In the genomic region with DNA sequence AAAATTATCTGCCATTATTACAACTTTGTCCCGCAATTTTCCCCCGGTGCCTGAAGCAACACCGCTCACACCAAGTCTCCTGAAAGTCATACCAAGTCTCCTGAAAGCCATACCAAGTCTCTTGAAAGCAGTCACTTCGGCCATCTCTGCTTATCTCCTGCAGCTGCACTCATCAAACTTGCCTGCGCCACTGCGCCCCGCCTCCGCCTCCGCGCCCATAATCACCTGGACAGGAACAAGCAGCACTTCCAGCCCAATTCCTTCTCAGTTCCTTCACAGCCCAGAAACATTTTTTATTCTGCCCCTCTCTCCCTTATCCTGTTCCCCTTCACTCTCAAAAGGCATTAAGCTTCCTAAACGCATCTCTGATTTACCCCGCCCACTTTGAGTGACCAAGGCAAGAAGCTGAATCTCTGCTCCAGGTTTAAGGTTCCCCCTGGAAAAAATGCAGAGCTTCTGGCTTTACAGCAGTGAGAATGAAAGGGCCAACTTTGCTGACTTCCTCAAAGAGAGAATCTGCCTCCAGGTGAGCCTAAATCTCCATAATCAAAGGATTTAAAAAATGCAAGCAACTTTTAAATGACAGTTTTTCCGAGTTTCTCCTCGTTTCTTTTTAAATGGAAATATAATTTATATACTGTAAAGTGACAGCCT, we compare ENCODE assay signal across 20 cellular contexts. TPM values are rescaled to one million over a fixed set of nuclear protein-coding genes. Genes with fewer than 3 reads are reported as not detected.
A peak's percentile ranks its signal among the peaks of the same experiment; 100 is the strongest.
DNase-seq lines count a peak whose midpoint lies in the region; ATAC-seq, FAIRE-seq and TF ChIP-seq lines count a peak whose summit lies in the region.
"Had no signal": no experiment of that assay in that cellular context is flagged by ENCODE, and none has a peak within 500 bp of the region (broad histone marks: within the 10 kb centered on the region; RNA-seq: fewer than 3 reads in every experiment).

No MANE protein-coding gene starts in this region.

- peaks cover under 1% of the 10 kb centered on the region for H3K27me3 Mint-ChIP-seq in MCF 10A (ENCODE audit: insufficient read depth, unreplicated experiment)
- peaks cover 39% of the 10 kb centered on the region for H3K27me3 Mint-ChIP-seq in activated CD4-positive, alpha-beta T cell treated with anti-CD3 and anti-CD28 coated beads for 36 hours

- no peak overlapping the region for H2BK15ac ChIP-seq in H1 (ENCODE audit: low read length)
- H2BK15ac ChIP-seq in mesendoderm (replicated peaks; ENCODE audit: low read depth), result no peak overlapping the region

- no peak overlapping the region for H2BK20ac ChIP-seq in H1 (ENCODE audit: low read length)

- H3K14ac ChIP-seq in H1 (ENCODE audit: insufficient read length), result no peak overlapping the region

- H4K5ac ChIP-seq in H1 (ENCODE audit: insufficient read length, low read depth, low read length) (no peak overlapping the region), mesendoderm (ENCODE audit: low read length) (no peak overlapping the region)

- no peak for ATAC-seq in activated CD4-positive, alpha-beta T cell treated with anti-CD3 and anti-CD28 coated beads for 36 hours
- ATAC-seq: Panc1, Right ventricle myocardium inferior had no signal

- TF ChIP-seq EP300 in H1 (IDR thresholded peaks at IDR 0.05; ENCODE audit: borderline replicate concordance in 1 of 2, low read depth in 2 of 2, low read length in 2 of 2), result no peak
- no peak for TF ChIP-seq EP300 in suprapubic skin (IDR thresholded peaks at IDR 0.05)

- H2BK120ac ChIP-seq in H1 (replicated peaks; ENCODE audit: low read depth, low read length) (no peak overlapping the region), mesendoderm (ENCODE audit: low read depth, low read length) (no peak overlapping the region)

- no peaks in the 10 kb centered on the region for H3K79me2 ChIP-seq in H1 (ENCODE audit: control insufficient read depth in 1 of 2, insufficient read depth in 2 of 2, low read length in 2 of 2)
- no peaks in the 10 kb centered on the region for H3K79me2 ChIP-seq in mesendoderm (ENCODE audit: control insufficient read depth, insufficient read depth, low read length)

- peaks cover 6% of the 10 kb centered on the region for H3K9me3 Mint-ChIP-seq in MCF 10A (ENCODE audit: unreplicated experiment)
- H3K9me3 Mint-ChIP-seq in activated CD4-positive, alpha-beta T cell treated with anti-CD3 and anti-CD28 coated beads for 36 hours (ENCODE audit: low read depth), result no peaks in the 10 kb centered on the region

- TF ChIP-seq POLR2A in breast epithelium (IDR thresholded peaks at IDR 0.05) (no peak), H1 (IDR thresholded peaks at IDR 0.05; ENCODE audit: control extremely low read depth in 1 of 2, low read depth in 2 of 2, low read length in 2 of 2) (no peak), suprapubic skin (IDR thresholded peaks at IDR 0.05) (no peak)

- H3K4me1 ChIP-seq in breast epithelium (no peaks in the 10 kb centered on the region), H1 (replicated peaks in 1 of 4; ENCODE audit: control insufficient read depth in 3 of 4, insufficient read depth in 4 of 4, low read length in 3 of 4) (peaks cover 0 to 15% (median 5%) of the 10 kb centered on the region in 4 experiments; a peak in 6 of 7 replicates), mesendoderm (ENCODE audit: control insufficient read depth, low read depth, low read length) (no peaks in the 10 kb centered on the region), suprapubic skin (no peaks in the 10 kb centered on the region)
- H3K4me1 ChIP-seq: BLaER1 treated with 17β-estradiol and CSF1 and Interleukin-3, amounts not matched to agents 10 nM and 100 nM had no signal

- H3K4me1 Mint-ChIP-seq in MCF 10A (ENCODE audit: insufficient read depth, unreplicated experiment), result peaks cover 6% of the 10 kb centered on the region
- H3K4me1 Mint-ChIP-seq in activated CD4-positive, alpha-beta T cell treated with anti-CD3 and anti-CD28 coated beads for 36 hours, result no peaks in the 10 kb centered on the region

- H3K23me2 ChIP-seq in H1 (ENCODE audit: low read depth, low read length), result no peaks in the 10 kb centered on the region

- no peaks in the 10 kb centered on the region for H3K36me3 Mint-ChIP-seq in MCF 10A (ENCODE audit: insufficient read depth, unreplicated experiment)
- H3K36me3 Mint-ChIP-seq in activated CD4-positive, alpha-beta T cell treated with anti-CD3 and anti-CD28 coated beads for 36 hours (ENCODE audit: low read depth), result no peaks in the 10 kb centered on the region

- DNase-seq in MCF 10A (ENCODE audit: unreplicated experiment) (no peak), breast epithelium (ENCODE audit: low spot score in 2 of 2) (no peak), H1 (ENCODE audit: low read depth in 1 of 2, low spot score in 2 of 2) (peak in 1 of 2 experiments; percentile 46), mesendoderm (no peak), RPMI8226 (no peak), C1 segment of cervical spinal cord (lab: John Stamatoyannopoulos, UW) (no peak), suprapubic skin (ENCODE audit: low spot score in 2 of 2) (no peak)
- DNase-seq in activated CD4-positive, alpha-beta T cell treated with anti-CD3 and anti-CD28 coated beads for 36 hours, result no peak
- DNase-seq: DMS79 treated with DMSO at 0.1 percent for 48 hours, GDM1, KBM-7, NCI-H146, NCI-H2081 treated with DMSO at 0.1 percent for 48 hours, NCI-H510A treated with DMSO at 0.1 percent for 48 hours had no signal

- H3K36me3 ChIP-seq in breast epithelium (no peaks in the 10 kb centered on the region), H1 (ENCODE audit: control insufficient read depth in 2 of 4, insufficient read depth in 4 of 4, low read length in 3 of 4) (no peaks in the 10 kb centered on the region), mesendoderm (ENCODE audit: control insufficient read depth, insufficient read depth, low read length) (no peaks in the 10 kb centered on the region), suprapubic skin (no peaks in the 10 kb centered on the region)
- H3K36me3 ChIP-seq: BLaER1 treated with 17β-estradiol and CSF1 and Interleukin-3, amounts not matched to agents 10 nM and 100 nM had no signal

- no TSS peak for BruUV-seq in MCF 10A (replicated peaks; lab: Mats Ljungman, UMichigan)

- peak overlapping the region; percentile 13 for H3K4me3 Mint-ChIP-seq in MCF 10A (ENCODE audit: unreplicated experiment)
- H3K4me3 Mint-ChIP-seq in activated CD4-positive, alpha-beta T cell treated with anti-CD3 and anti-CD28 coated beads for 36 hours, result no peak overlapping the region

- intact Hi-C loops in MCF 10A (cut with micrococcal nuclease), result no loop called here
- intact Hi-C loops in breast epithelium (cut with DNase I; ENCODE audit: low total_unique reads), result no loop called here
- intact Hi-C loops in activated CD4-positive, alpha-beta T cell treated with anti-CD3 and anti-CD28 coated beads for 36 hours (cut with DNase I, micrococcal nuclease), result no loop called here

- H3K27me3 ChIP-seq in breast epithelium (peaks cover 0 to 53% of the 10 kb centered on the region in 2 donors), H1 (replicated peaks in 1 of 4; ENCODE audit: control insufficient read depth in 3 of 4, extremely low read depth in 1 of 4, insufficient read depth in 3 of 4, low read length in 3 of 4) (peaks cover 0 to 9% (median 5%) of the 10 kb centered on the region in 4 experiments; a peak in 5 of 7 replicates), mesendoderm (ENCODE audit: insufficient read depth, low read length, poor library complexity) (no peaks in the 10 kb centered on the region), suprapubic skin (peaks cover 26% of the 10 kb centered on the region)

- no peak for TF ChIP-seq RAD21 in H1 (IDR thresholded peaks at IDR 0.05 in 1 of 2, conservative IDR thresholded peaks at IDR 0.05 in 1 of 2; ENCODE audit: low read depth in 2 of 2, low read length in 2 of 2)

- FAIRE-seq in H1 (lab: Jason Lieb, UNC), result peak; percentile 63
- FAIRE-seq: GM12878 had no signal

- H3K9ac ChIP-seq in H1 (replicated peaks in 1 of 4; ENCODE audit: extremely low read depth in 1 of 4, low read depth in 3 of 4, low read length in 3 of 4) (no peak overlapping the region), mesendoderm (ENCODE audit: low read length) (no peak overlapping the region)
- H3K9ac ChIP-seq: BLaER1 treated with 17β-estradiol and CSF1 and Interleukin-3, amounts not matched to agents 10 nM and 100 nM had no signal

- H3K27ac ChIP-seq in breast epithelium (no peak overlapping the region), H1 (ENCODE audit: low read depth, low read length) (no peak overlapping the region), mesendoderm (ENCODE audit: low read depth, low read length) (no peak overlapping the region), suprapubic skin (no peak overlapping the region)
- H3K27ac ChIP-seq: BLaER1 treated with 17β-estradiol and CSF1 and Interleukin-3, amounts not matched to agents 10 nM and 100 nM had no signal

- H3K18ac ChIP-seq in H1 (ENCODE audit: extremely low read depth, low read length), result no peak overlapping the region; the same call in 1 of the 2 replicates
- H3K18ac ChIP-seq in mesendoderm (ENCODE audit: low read length), result no peak overlapping the region

- H3K4ac ChIP-seq in H1 (replicated peaks; ENCODE audit: insufficient read length, low read depth, low read length), result no peak overlapping the region
- H3K4ac ChIP-seq in mesendoderm (ENCODE audit: low read depth, low read length), result no peak overlapping the region

- H4K91ac ChIP-seq in H1 (replicated peaks; ENCODE audit: insufficient read length, low read length), result no peak overlapping the region

- H2BK12ac ChIP-seq in H1 (ENCODE audit: low read depth, low read length), result no peak overlapping the region

- no peak overlapping the region for H4K8ac ChIP-seq in H1 (ENCODE audit: extremely low read depth, insufficient read depth, low read length)
- no peak overlapping the region for H4K8ac ChIP-seq in mesendoderm (ENCODE audit: low read depth, low read length)

- no peak overlapping the region for H3K4me3 ChIP-seq in breast epithelium
- peak overlapping the region; percentile 17 to 58 (median 22); a peak in 6 of 8 replicates for H3K4me3 ChIP-seq in H1 (ENCODE audit: extremely low read depth in 1 of 4, insufficient read depth in 2 of 4, low read depth in 3 of 4, low read length in 4 of 4)
- no peak overlapping the region for H3K4me3 ChIP-seq in mesendoderm (ENCODE audit: low read length)
- H3K4me3 ChIP-seq in suprapubic skin, result no peak overlapping the region
- H3K4me3 ChIP-seq: BLaER1 treated with 17β-estradiol and CSF1 and Interleukin-3, amounts not matched to agents 10 nM and 100 nM; GM12878 had no signal

- H2AK5ac ChIP-seq in H1 (ENCODE audit: low read depth, low read length), result no peak overlapping the region
- H2AK5ac ChIP-seq in mesendoderm (ENCODE audit: low read length), result no peak overlapping the region

- H3K27ac Mint-ChIP-seq in MCF 10A (ENCODE audit: low read depth, unreplicated experiment), result no peak overlapping the region
- no peak overlapping the region for H3K27ac Mint-ChIP-seq in activated CD4-positive, alpha-beta T cell treated with anti-CD3 and anti-CD28 coated beads for 36 hours

- H3K9me3 ChIP-seq in breast epithelium, result no peaks in the 10 kb centered on the region
- H3K9me3 ChIP-seq in H1 (ENCODE audit: insufficient read depth in 2 of 2, low read depth in 1 of 2, low read length in 1 of 2), result no peaks in the 10 kb centered on the region
- no peaks in the 10 kb centered on the region for H3K9me3 ChIP-seq in suprapubic skin

- H3K79me1 ChIP-seq in H1 (ENCODE audit: low read depth, low read length), result no peaks in the 10 kb centered on the region
- no peaks in the 10 kb centered on the region for H3K79me1 ChIP-seq in mesendoderm (ENCODE audit: low read length)

- no peak overlapping the region for H3K23ac ChIP-seq in H1 (ENCODE audit: insufficient read length)
- no peak overlapping the region for H3K23ac ChIP-seq in mesendoderm (ENCODE audit: low read length)

- CTCF ChIA-PET in MCF 10A (lab: Yijun Ruan, JAX) (no interaction called here), H1 (lab: Charles Lee; ENCODE audit: partially characterized antibody) (no interaction called here)
- CTCF ChIA-PET in activated CD4-positive, alpha-beta T cell treated with anti-CD3 and anti-CD28 coated beads for 36 hours (lab: Charles Lee), result no interaction called here

- WGBS in H1 (ENCODE audit: extremely low coverage in 1 of 2, insufficient coverage in 1 of 2, insufficient read length in 1 of 2, insufficient replicate concordance in 2 of 2, low coverage in 1 of 2, low lambda C conversion rate in 2 of 2, missing lambda C conversion rate in 1 of 2), 2 experiments, result 7% methylated on average over 14 of the region's 14 CpGs; no CpG with 5 or more reads in 1 of the 2 experiments
- no CpG with 5 or more reads among the region's 14 CpGs for WGBS in mesendoderm (ENCODE audit: extremely low coverage, insufficient coverage, low lambda C conversion rate)
- WGBS in suprapubic skin, result 41% methylated on average over 14 of the region's 14 CpGs

- peak overlapping the region; percentile 88 for H2AFZ ChIP-seq in H1 (ENCODE audit: low read length)

- TF ChIP-seq CTCF in MCF 10A (IDR thresholded peaks at IDR 0.05; ENCODE audit: unreplicated experiment) (no peak), breast epithelium (IDR thresholded peaks at IDR 0.05) (no peak), H1 (IDR thresholded peaks at IDR 0.05; ENCODE audit: control extremely low read depth in 1 of 3, insufficient read depth in 1 of 3, low read depth in 1 of 3, low read length in 3 of 3) (no peak), suprapubic skin (IDR thresholded peaks at IDR 0.05) (no peak)

- H3K4me2 ChIP-seq in H1 (ENCODE audit: insufficient read depth in 1 of 2, low read depth in 2 of 2, low read length in 2 of 2), result peak overlapping the region; percentile 60 to 85
- H3K4me2 ChIP-seq in mesendoderm (ENCODE audit: low read length), result peak overlapping the region; percentile 9
- H3K4me2 ChIP-seq: BLaER1 treated with 17β-estradiol and CSF1 and Interleukin-3, amounts not matched to agents 10 nM and 100 nM had no signal

- no peaks in the 10 kb centered on the region for H4K20me1 ChIP-seq in H1 (replicated peaks in 1 of 2; ENCODE audit: control insufficient read depth in 1 of 2, insufficient read depth in 2 of 2, low read length in 2 of 2)
- H4K20me1 ChIP-seq: BLaER1 treated with 17β-estradiol and CSF1 and Interleukin-3, amounts not matched to agents 10 nM and 100 nM had no signal

- POLR2A ChIA-PET in MCF 10A (lab: Yijun Ruan, JAX), result no interaction called here
- POLR2A ChIA-PET in H1 (lab: Charles Lee; ENCODE audit: partially characterized antibody), result interaction anchor here (0.6 to 0.9 kb wide), 2 partner anchors 47 to 614 kb away, joined by 3 read pairs; no protein-coding TSS in a partner anchor
- POLR2A ChIA-PET in activated CD4-positive, alpha-beta T cell treated with anti-CD3 and anti-CD28 coated beads for 36 hours (lab: Charles Lee), result no interaction called here

- no peak overlapping the region for H2BK5ac ChIP-seq in H1 (ENCODE audit: low read depth, low read length)
- H2BK5ac ChIP-seq in mesendoderm (ENCODE audit: low read length), result no peak overlapping the region

- no peak overlapping the region for H3K56ac ChIP-seq in H1 (replicated peaks; ENCODE audit: insufficient read length, low read depth, low read length)
- no peak overlapping the region for H3K56ac ChIP-seq in mesendoderm (ENCODE audit: low read length)

RNA-seq across cellular contexts. Expression of a gene that starts 7.7 kb away (rescaled TPM):
- total RNA-seq in MCF 10A (2022) (not detected in 2 replicates), breast epithelium (under 1 TPM in 1 of 3 donors, not detected in 2; 0.15 TPM), suprapubic skin (not detected)
- total RNA-seq in H1 (2021; fragmentation: NEBNext Ultra II Directional; extraction: Animal tissue kit (Norgen Biotek cat#: 25700)), result 1.6 TPM in 2 replicates
- polyA plus RNA-seq in H1 (2011; rRNA removed), result 1.9 and 3.5 TPM in 2 replicates
- polyA plus RNA-seq in H1 (2011; cell fraction: cytosol; rRNA removed), result 1.1 TPM
- polyA plus RNA-seq in H1 (2011; cell fraction: nucleus; rRNA removed), result 3.4 TPM
- polyA plus RNA-seq in H1 (2012, experiment 1 of 2), result 1.4 to 2.1 TPM (median 1.9 TPM) in 4 replicates
- 0.71 TPM for polyA plus RNA-seq in H1 (2012, experiment 2 of 2)
- 2.3 TPM for polyA plus RNA-seq in H1 (2013, experiment 1 of 2)
- polyA plus RNA-seq in H1 (2013, experiment 2 of 2), result 3.0 TPM
- polyA minus RNA-seq in H1 (2011; rRNA and poly(A)+ RNA removed), result 2.9 and 3.2 TPM in 2 replicates
- 1.7 TPM for polyA minus RNA-seq in H1 (2011; cell fraction: cytosol; rRNA and poly(A)+ RNA removed)
- 0.80 TPM for polyA minus RNA-seq in H1 (2011; cell fraction: nucleus; rRNA and poly(A)+ RNA removed)
- polyA plus RNA-seq in mesendoderm (2013, experiment 1 of 2), result 1.7 TPM
- polyA plus RNA-seq in mesendoderm (2013, experiment 2 of 2), result 1.8 TPM
- total RNA-seq in activated CD4-positive, alpha-beta T cell treated with anti-CD3 and anti-CD28 coated beads for 36 hours, result not detected
- total RNA-seq: A172, GM12878, H4, Right ventricle myocardium inferior had no signal

Comparison
In these comparisons a context has a peak if more than half of its experiments do, and no peak if none do; other contexts are left out.
1. H3K4me3 ChIP-seq: peak in H1 (4 of 4); none in breast epithelium (0 of 3), mesendoderm (single experiment) and suprapubic skin (single experiment).